ENCODE assay signal across 23 cellular contexts in genomic region chr1:32676945-32677344, GRCh38. TPM values are rescaled to one million over a fixed set of nuclear protein-coding genes. Genes with fewer than 3 reads are reported as not detected.
"Had no signal": no experiment of that assay in that cellular context is flagged by ENCODE, and none has a peak within 500 bp of the region (broad histone marks: within the 10 kb centered on the region; RNA-seq: fewer than 3 reads in every experiment).

No MANE protein-coding gene starts in this region.

- H3K27me3 ChIP-seq: colonic mucosa, foreskin keratinocyte, pancreas, testis, transverse colon, uterus had no signal

- H3K4me1 ChIP-seq: foreskin keratinocyte, uterus had no signal

- H3K4me3 Mint-ChIP-seq: endodermal cell; naive B cell; nephron; stimulated activated memory B cell treated with anti-CD40 and anti-IgM and Interleukin-4, amounts not matched to agents 10 μg/mL and 1 μg/mL and 100 μg/mL, for 72 hours; stimulated activated naive CD8-positive, alpha-beta T cell treated with anti-CD3 and anti-CD28 coated beads, Interleukin-15, Interleukin-2, amounts not matched to agents 100 ng/mL and 50 ng/mL, for 24 hours had no signal

- H3K9me3 Mint-ChIP-seq: endodermal cell; naive B cell; nephron; stimulated activated memory B cell treated with anti-CD40 and anti-IgM and Interleukin-4, amounts not matched to agents 10 μg/mL and 1 μg/mL and 100 μg/mL, for 72 hours; stimulated activated naive CD8-positive, alpha-beta T cell treated with anti-CD3 and anti-CD28 coated beads, Interleukin-15, Interleukin-2, amounts not matched to agents 100 ng/mL and 50 ng/mL, for 24 hours had no signal

- H3K4me3 ChIP-seq: colonic mucosa, pancreas, smooth muscle cell, testis, transverse colon, uterus had no signal

- H3K36me3 ChIP-seq: uterus had no signal

- H3K4me1 Mint-ChIP-seq: endodermal cell; naive B cell; stimulated activated memory B cell treated with anti-CD40 and anti-IgM and Interleukin-4, amounts not matched to agents 10 μg/mL and 1 μg/mL and 100 μg/mL, for 72 hours had no signal

- H3K27me3 Mint-ChIP-seq: naive B cell; progenitor cell of endocrine pancreas; stimulated activated memory B cell treated with anti-CD40 and anti-IgM and Interleukin-4, amounts not matched to agents 10 μg/mL and 1 μg/mL and 100 μg/mL, for 72 hours; stimulated activated naive CD8-positive, alpha-beta T cell treated with anti-CD3 and anti-CD28 coated beads, Interleukin-15, Interleukin-2, amounts not matched to agents 100 ng/mL and 50 ng/mL, for 24 hours had no signal

- ATAC-seq: foreskin keratinocyte; left cardiac atrium; right cardiac atrium; stimulated activated memory B cell treated with anti-CD40 and anti-IgM and Interleukin-4, amounts not matched to agents 10 μg/mL and 1 μg/mL and 100 μg/mL, for 72 hours had no signal

- H3K27ac Mint-ChIP-seq: endodermal cell; nephron; progenitor cell of endocrine pancreas; stimulated activated memory B cell treated with anti-CD40 and anti-IgM and Interleukin-4, amounts not matched to agents 10 μg/mL and 1 μg/mL and 100 μg/mL, for 72 hours; stimulated activated naive CD8-positive, alpha-beta T cell treated with anti-CD3 and anti-CD28 coated beads, Interleukin-15, Interleukin-2, amounts not matched to agents 100 ng/mL and 50 ng/mL, for 24 hours had no signal

- DNase-seq: cerebellar nuclear complex; colonic mucosa; effector CD4-positive, alpha-beta T cell; endodermal cell; erythroblast; foreskin keratinocyte; kidney; left cardiac atrium; mesenchymal stem cell; midbrain; naive B cell; occipital lobe; pancreas; right cardiac atrium; stimulated activated CD4-positive, alpha-beta T cell treated with anti-CD3 and anti-CD28 coated beads, Interleukin-4, amount 100 ng/mL, for 1 hour; testis; transverse colon; uterus had no signal

- H3K9me3 ChIP-seq: colonic mucosa, pancreas, testis, transverse colon, uterus had no signal

- H3K27ac ChIP-seq: colonic mucosa, foreskin keratinocyte, pancreas, transverse colon, uterus had no signal

RNA-seq across cellular contexts. Expression of gene SYNC, which starts 25.6 kb away (rescaled TPM):
- total RNA-seq: progenitor cell of endocrine pancreas had no signal
